In the genomic region with DNA sequence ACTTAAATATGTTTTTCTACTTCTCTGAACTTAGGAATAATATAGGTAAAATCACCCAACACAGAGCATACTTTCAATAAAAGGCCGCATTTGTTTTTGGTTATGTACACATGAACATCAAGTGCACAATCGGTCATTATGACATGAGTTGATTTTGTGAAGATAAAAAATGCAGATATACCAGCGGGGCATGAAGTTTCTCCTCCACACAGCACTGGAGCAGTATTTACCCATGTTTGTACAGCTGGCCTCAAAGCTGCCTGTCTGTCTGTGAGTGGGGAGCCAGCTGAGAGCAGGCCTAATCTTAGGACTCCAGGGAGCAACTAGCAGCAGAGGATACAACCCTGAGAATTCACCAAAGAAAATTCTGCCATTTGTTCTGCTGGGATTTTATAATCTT, we compare ENCODE assay signal across 20 cellular contexts.
A peak's percentile ranks its signal among the peaks of the same experiment; 100 is the strongest.
DNase-seq lines count a peak whose midpoint lies in the region; ATAC-seq and TF ChIP-seq lines count a peak whose summit lies in the region.
"Had no signal": no experiment of that assay in that cellular context is flagged by ENCODE, and none has a peak within 500 bp of the region (broad histone marks: within the 10 kb centered on the region; RNA-seq: fewer than 3 reads in every experiment).

No MANE protein-coding gene starts in this region.

- POLR2A ChIA-PET in MCF 10A (lab: Yijun Ruan, JAX): no interaction called here
- POLR2A ChIA-PET in CD8-positive, alpha-beta T cell (lab: Charles Lee): no interaction called here

- H3K4me3 Mint-ChIP-seq in MCF 10A (ENCODE audit: unreplicated experiment): no peak overlapping the region
- H3K4me3 Mint-ChIP-seq in CD8-positive, alpha-beta T cell: no peak overlapping the region
- H3K4me3 Mint-ChIP-seq: activated CD4-positive, alpha-beta T cell treated with anti-CD3 and anti-CD28 coated beads, Interleukin-2, amount 10 ng/mL, durations not matched to agents 7 days and 5 days; activated naive CD4-positive, alpha-beta T cell treated with anti-CD3 and anti-CD28 coated beads, Interleukin-2, amount 10 ng/mL, durations not matched to agents 7 days and 5 days; dendritic cell treated with granulocyte-macrophage colony-stimulating factor and Interleukin-4, amounts not matched to agents 40 ng/mL and 50 ng/mL, for 4 days; natural killer cell treated with Interleukin-12 subunit alpha and Interleukin-12 subunit beta and Interleukin-15 and Interleukin-18, amount 100 ng/mL, for 72 hours had no signal

- no peaks in the 10 kb centered on the region for H3K9me3 Mint-ChIP-seq in MCF 10A (ENCODE audit: unreplicated experiment)
- no peaks in the 10 kb centered on the region for H3K9me3 Mint-ChIP-seq in CD8-positive, alpha-beta T cell
- H3K9me3 Mint-ChIP-seq: activated CD4-positive, alpha-beta T cell treated with anti-CD3 and anti-CD28 coated beads, Interleukin-2, amount 10 ng/mL, durations not matched to agents 7 days and 5 days; activated naive CD4-positive, alpha-beta T cell treated with anti-CD3 and anti-CD28 coated beads, Interleukin-2, amount 10 ng/mL, durations not matched to agents 7 days and 5 days had no signal

- no TSS peak for BruUV-seq in MCF 10A (replicated peaks; lab: Mats Ljungman, UMichigan)

- H3K27me3 Mint-ChIP-seq in MCF 10A (ENCODE audit: insufficient read depth, unreplicated experiment): no peaks in the 10 kb centered on the region
- no peaks in the 10 kb centered on the region for H3K27me3 Mint-ChIP-seq in CD8-positive, alpha-beta T cell (ENCODE audit: low read depth)
- H3K27me3 Mint-ChIP-seq: activated CD4-positive, alpha-beta T cell treated with anti-CD3 and anti-CD28 coated beads, Interleukin-2, amount 10 ng/mL, durations not matched to agents 7 days and 5 days; activated naive CD4-positive, alpha-beta T cell treated with anti-CD3 and anti-CD28 coated beads, Interleukin-2, amount 10 ng/mL, durations not matched to agents 7 days and 5 days; dendritic cell treated with granulocyte-macrophage colony-stimulating factor and Interleukin-4, amounts not matched to agents 40 ng/mL and 50 ng/mL, for 4 days had no signal

- intact Hi-C loops in sciatic nerve (cut with DNase I): no loop called here
- intact Hi-C loops in MCF 10A (cut with micrococcal nuclease): no loop called here
- intact Hi-C loops in CD8-positive, alpha-beta T cell (cut with DNase I, micrococcal nuclease): no loop called here

- H3K36me3 ChIP-seq in CD8-positive, alpha-beta T cell (ENCODE audit: insufficient read depth, low read length): no peaks in the 10 kb centered on the region
- H3K36me3 ChIP-seq: HAP-1 had no signal

- H3K4me3 ChIP-seq in CD8-positive, alpha-beta T cell (ENCODE audit: low read depth, low read length): no peak overlapping the region
- H3K4me3 ChIP-seq: body of pancreas, HAP-1, lung, SK-N-MC had no signal

- ATAC-seq in sciatic nerve (peak; percentile 59), HG02678 (IDR thresholded peaks at IDR 0.05; ENCODE audit: unreplicated experiment) (no peak)
- ATAC-seq in CD8-positive, alpha-beta T cell: no peak
- ATAC-seq: body of pancreas; natural killer cell treated with Interleukin-12 subunit alpha and Interleukin-12 subunit beta and Interleukin-15 and Interleukin-18, amount 100 ng/mL, for 72 hours had no signal

- no peaks in the 10 kb centered on the region for H3K9me3 ChIP-seq in CD8-positive, alpha-beta T cell (ENCODE audit: low read length)
- H3K9me3 ChIP-seq: body of pancreas, HAP-1 had no signal

- H3K4me1 Mint-ChIP-seq in MCF 10A (ENCODE audit: insufficient read depth, unreplicated experiment): no peaks in the 10 kb centered on the region
- no peaks in the 10 kb centered on the region for H3K4me1 Mint-ChIP-seq in CD8-positive, alpha-beta T cell (ENCODE audit: low read depth)
- H3K4me1 Mint-ChIP-seq: activated CD4-positive, alpha-beta T cell treated with anti-CD3 and anti-CD28 coated beads, Interleukin-2, amount 10 ng/mL, durations not matched to agents 7 days and 5 days; activated naive CD4-positive, alpha-beta T cell treated with anti-CD3 and anti-CD28 coated beads, Interleukin-2, amount 10 ng/mL, durations not matched to agents 7 days and 5 days had no signal

- CTCF ChIA-PET in MCF 10A (lab: Yijun Ruan, JAX): no interaction called here
- CTCF ChIA-PET in CD8-positive, alpha-beta T cell (lab: Charles Lee): no interaction called here

- no peaks in the 10 kb centered on the region for H3K4me1 ChIP-seq in CD8-positive, alpha-beta T cell (ENCODE audit: insufficient read depth, low read length)
- H3K4me1 ChIP-seq: body of pancreas, HAP-1 had no signal

- no peak overlapping the region for H3K27ac ChIP-seq in CD8-positive, alpha-beta T cell (ENCODE audit: low read depth, low read length)
- H3K27ac ChIP-seq: body of pancreas, C4-2B, epithelial cell of prostate, SK-N-MC had no signal

- no peak for TF ChIP-seq CTCF in MCF 10A (IDR thresholded peaks at IDR 0.05; ENCODE audit: unreplicated experiment)
- no peak for TF ChIP-seq CTCF in CD8-positive, alpha-beta T cell (IDR thresholded peaks at IDR 0.05)

- peaks cover 7% of the 10 kb centered on the region for H3K36me3 Mint-ChIP-seq in MCF 10A (ENCODE audit: insufficient read depth, unreplicated experiment)
- no peaks in the 10 kb centered on the region for H3K36me3 Mint-ChIP-seq in CD8-positive, alpha-beta T cell
- H3K36me3 Mint-ChIP-seq: activated naive CD4-positive, alpha-beta T cell treated with anti-CD3 and anti-CD28 coated beads, Interleukin-2, amount 10 ng/mL, durations not matched to agents 7 days and 5 days; natural killer cell treated with Interleukin-12 subunit alpha and Interleukin-12 subunit beta and Interleukin-15 and Interleukin-18, amount 100 ng/mL, for 72 hours had no signal

- no peaks in the 10 kb centered on the region for H3K27me3 ChIP-seq in CD8-positive, alpha-beta T cell (ENCODE audit: insufficient read depth, low read length)
- H3K27me3 ChIP-seq: body of pancreas had no signal

- peak; percentile 21 for DNase-seq in NCI-H2196 (lab: John Stamatoyannopoulos, UW; ENCODE audit: unreplicated experiment)
- DNase-seq in NCI-H2196 treated with DMSO at 0.1 percent for 48 hours (lab: John Stamatoyannopoulos, UW; ENCODE audit: unreplicated experiment): no peak
- peak; percentile 84 for DNase-seq in NCI-H2081 treated with DMSO at 0.1 percent for 48 hours (lab: John Stamatoyannopoulos, UW)
- peak; percentile 41 for DNase-seq in SK-N-DZ (ENCODE audit: low spot score)
- no peak for DNase-seq in sciatic nerve (ENCODE audit: low spot score)
- DNase-seq in MCF 10A (ENCODE audit: unreplicated experiment): no peak
- no peak for DNase-seq in CD8-positive, alpha-beta T cell
- DNase-seq: activated CD4-positive, alpha-beta T cell treated with anti-CD3 and anti-CD28 coated beads, Interleukin-2, amount 10 ng/mL, durations not matched to agents 7 days and 5 days; activated naive CD4-positive, alpha-beta T cell treated with anti-CD3 and anti-CD28 coated beads, Interleukin-2, amount 10 ng/mL, durations not matched to agents 7 days and 5 days; activated T-cell treated with anti-CD3 and anti-CD28 coated beads for 4 hours; body of pancreas; NCI-H2107 had no signal

- H3K27ac Mint-ChIP-seq in MCF 10A (ENCODE audit: low read depth, unreplicated experiment): no peak overlapping the region
- H3K27ac Mint-ChIP-seq in CD8-positive, alpha-beta T cell: no peak overlapping the region
- H3K27ac Mint-ChIP-seq: activated CD4-positive, alpha-beta T cell treated with anti-CD3 and anti-CD28 coated beads, Interleukin-2, amount 10 ng/mL, durations not matched to agents 7 days and 5 days; activated naive CD4-positive, alpha-beta T cell treated with anti-CD3 and anti-CD28 coated beads, Interleukin-2, amount 10 ng/mL, durations not matched to agents 7 days and 5 days; dendritic cell treated with granulocyte-macrophage colony-stimulating factor and Interleukin-4, amounts not matched to agents 40 ng/mL and 50 ng/mL, for 4 days; natural killer cell treated with Interleukin-12 subunit alpha and Interleukin-12 subunit beta and Interleukin-15 and Interleukin-18, amount 100 ng/mL, for 72 hours had no signal

Comparison
In these comparisons a context has a peak if more than half of its experiments do, and no peak if none do; other contexts are left out.
1. DNase-seq: peak in NCI-H2196 (single experiment), NCI-H2081 treated with DMSO at 0.1 percent for 48 hours (single experiment) and SK-N-DZ (single experiment); none in NCI-H2196 treated with DMSO at 0.1 percent for 48 hours (single experiment), sciatic nerve (single experiment), MCF 10A (single experiment) and CD8-positive, alpha-beta T cell (0 of 7).